In genomic region chr11:80023416-80023815, GRCh38 we compare ENCODE assay signal across 23 cellular contexts.
"Had no signal": no experiment of that assay in that cellular context is flagged by ENCODE, and none has a peak within 500 bp of the region (broad histone marks: within the 10 kb centered on the region; RNA-seq: fewer than 3 reads in every experiment).

No MANE protein-coding gene starts in this region.

- H3K27me3 ChIP-seq: neural progenitor cell, ovary, right lobe of liver, sigmoid colon, stomach, thyroid gland, tibial nerve, upper lobe of left lung, vagina had no signal

- H3K27ac ChIP-seq: neural progenitor cell, ovary, parathyroid adenoma, right lobe of liver, sigmoid colon, stomach, thoracic aorta, thyroid gland, tibial nerve, upper lobe of left lung, vagina had no signal

- DNase-seq: natural killer cell; occipital lobe; ovary; posterior cingulate gyrus; right cardiac atrium; right lobe of liver; sigmoid colon; stimulated activated CD4-positive, alpha-beta T cell treated with anti-CD3 and anti-CD28 coated beads, Interleukin-15, amount 100 ng/mL, for 24 hours; stimulated activated CD4-positive, alpha-beta T cell treated with anti-CD3 and anti-CD28 coated beads, Interleukin-2, amount 100 ng/mL, for 24 hours; stimulated activated CD4-positive, alpha-beta T cell treated with anti-CD3 and anti-CD28 coated beads, Interleukin-2, amount 100 ng/mL, for 48 hours; stimulated activated CD4-positive, alpha-beta T cell treated with anti-CD3 and anti-CD28 coated beads, Interleukin-4, amount 100 ng/mL, for 24 hours; stimulated activated naive B cell treated with anti-CD40 and anti-IgM and Interleukin-4, amounts not matched to agents 10 μg/mL and 1 μg/mL and 100 μg/mL, for 72 hours; stimulated activated naive CD4-positive, alpha-beta T cell treated with Interleukin-2 at 50 U/mL for 16 hours; stomach; thyroid gland; trophoblast cell; upper lobe of left lung had no signal

- ATAC-seq: natural killer cell; right cardiac atrium; right lobe of liver; stimulated activated effector memory CD8-positive, alpha-beta T cell treated with anti-CD3 and anti-CD28 coated beads, Interleukin-12 subunit alpha, Interleukin-12 subunit beta, amount 100 ng/mL, for 72 hours; stimulated activated naive B cell treated with anti-CD40 and anti-IgM and Interleukin-4, amounts not matched to agents 10 μg/mL and 1 μg/mL and 100 μg/mL, for 72 hours had no signal

- H3K4me1 ChIP-seq: parathyroid adenoma, right lobe of liver, sigmoid colon, stomach, thyroid gland, tibial nerve, upper lobe of left lung, vagina had no signal
